10 cellular contexts compared by ENCODE assay signal in genomic region chr5:40224421-40224820, GRCh38.
DNase-seq lines count a peak whose midpoint lies in the region; ATAC-seq and TF ChIP-seq lines count a peak whose summit lies in the region.
"Had no signal": no experiment of that assay in that cellular context is flagged by ENCODE, and none has a peak within 500 bp of the region (broad histone marks: within the 10 kb centered on the region; RNA-seq: fewer than 3 reads in every experiment).

No MANE protein-coding gene starts in this region.

- peak overlapping the region; percentile 63 for H3K27ac ChIP-seq in fibroblast of lung (ENCODE audit: insufficient read depth, low read length)

- DNase-seq in M059J (ENCODE audit: low read depth) (peak; percentile 78), fibroblast of lung (ENCODE audit: low read depth in 2 of 2) (peak; percentile 54 to 58), NCI-H1694 treated with DMSO at 0.1 percent for 48 hours (lab: John Stamatoyannopoulos, UW) (no peak), amygdala (lab: John Stamatoyannopoulos, UW) (no peak)
- no peak for DNase-seq in stimulated activated CD4-positive, alpha-beta T cell treated with anti-CD3 and anti-CD28 coated beads, Interleukin-2, amount 100 ng/mL, for 24 hours
- DNase-seq: NCI-H1092 treated with DMSO at 0.1 percent for 48 hours, nucleus accumbens had no signal

- ATAC-seq in GM18502 (IDR thresholded peaks at IDR 0.05; ENCODE audit: poor library complexity, unreplicated experiment) (peak; percentile 15), GM21528 (IDR thresholded peaks at IDR 0.05; ENCODE audit: low FRiP score, unreplicated experiment) (peak; percentile 33), HG03469 (IDR thresholded peaks at IDR 0.05; ENCODE audit: unreplicated experiment) (no peak)

- H2AFZ ChIP-seq in fibroblast of lung (ENCODE audit: low read length): no peak overlapping the region

- no peak overlapping the region for H3K4me3 ChIP-seq in fibroblast of lung (replicated peaks in 1 of 4; ENCODE audit: control extremely low read depth in 1 of 4, insufficient read depth in 1 of 4, low read depth in 3 of 4, low read length in 4 of 4)

- H3K79me2 ChIP-seq in fibroblast of lung (ENCODE audit: control insufficient read depth, insufficient read depth, low read length): no peaks in the 10 kb centered on the region

- H3K9me3 ChIP-seq in fibroblast of lung (ENCODE audit: control insufficient read depth, insufficient read depth, low read depth, low read length): no peaks in the 10 kb centered on the region

- no peak overlapping the region for H3K9ac ChIP-seq in fibroblast of lung (ENCODE audit: insufficient read depth, low read length)

- TF ChIP-seq CTCF in fibroblast of lung (conservative IDR thresholded peaks at IDR 0.05 in 1 of 2, IDR thresholded peaks at IDR 0.05 in 1 of 2; ENCODE audit: low read depth in 1 of 2, low read length in 2 of 2): no peak

- H4K20me1 ChIP-seq in fibroblast of lung (ENCODE audit: control insufficient read depth, extremely low read depth, insufficient read depth, low read length): no peaks in the 10 kb centered on the region

- H3K27me3 ChIP-seq in fibroblast of lung (ENCODE audit: control insufficient read depth, insufficient read depth, low read length): no peaks in the 10 kb centered on the region

- no peaks in the 10 kb centered on the region for H3K36me3 ChIP-seq in fibroblast of lung (ENCODE audit: control insufficient read depth, insufficient read depth, low read length)

- no peak overlapping the region for H3K4me2 ChIP-seq in fibroblast of lung (ENCODE audit: extremely low read depth, insufficient read depth, low read length)

- peaks cover 8% of the 10 kb centered on the region for H3K4me1 ChIP-seq in fibroblast of lung (ENCODE audit: control insufficient read depth, extremely low read depth, insufficient read depth, low read length)

Comparison
In these comparisons a context has a peak if more than half of its experiments do, and no peak if none do; other contexts are left out.
1. DNase-seq: peak in M059J (single experiment) and fibroblast of lung (2 of 2); none in NCI-H1694 treated with DMSO at 0.1 percent for 48 hours (single experiment), stimulated activated CD4-positive, alpha-beta T cell treated with anti-CD3 and anti-CD28 coated beads, Interleukin-2, amount 100 ng/mL, for 24 hours (0 of 2) and amygdala (0 of 56).